ENCODE assay signal across 29 cellular contexts in genomic region chr4:15851969-15852368, GRCh38.
"Had no signal": no experiment of that assay in that cellular context is flagged by ENCODE, and none has a peak within 500 bp of the region (broad histone marks: within the 10 kb centered on the region; RNA-seq: fewer than 3 reads in every experiment).

No MANE protein-coding gene starts in this region.

- H3K9me3 Mint-ChIP-seq: effector memory CD8-positive, alpha-beta T cell; naive B cell; natural killer cell treated with Interleukin-12 subunit alpha and Interleukin-12 subunit beta and Interleukin-15 and Interleukin-18, amount 100 ng/mL, for 72 hours; neural crest cell; stimulated activated naive CD8-positive, alpha-beta T cell treated with anti-CD3 and anti-CD28 coated beads, Interleukin-15, amount 100 ng/mL, for 72 hours had no signal

- H3K4me3 Mint-ChIP-seq: effector memory CD8-positive, alpha-beta T cell; immature natural killer cell; mesothelial cell of epicardium; naive B cell; natural killer cell treated with Interleukin-12 subunit alpha and Interleukin-12 subunit beta and Interleukin-15 and Interleukin-18, amount 100 ng/mL, for 72 hours; neural crest cell; stimulated activated naive CD8-positive, alpha-beta T cell treated with anti-CD3 and anti-CD28 coated beads, Interleukin-15, amount 100 ng/mL, for 72 hours had no signal

- H3K36me3 Mint-ChIP-seq: mesothelial cell of epicardium had no signal

- H3K27me3 Mint-ChIP-seq: naive B cell; natural killer cell treated with Interleukin-12 subunit alpha and Interleukin-12 subunit beta and Interleukin-15 and Interleukin-18, amount 100 ng/mL, for 72 hours; stimulated activated naive CD8-positive, alpha-beta T cell treated with anti-CD3 and anti-CD28 coated beads, Interleukin-15, amount 100 ng/mL, for 72 hours had no signal

- H3K27me3 ChIP-seq: foreskin keratinocyte, neutrophil, pancreas, right lobe of liver, tibial nerve, upper lobe of left lung had no signal

- DNase-seq: cerebellar nuclear complex; cortex of kidney; effector memory CD8-positive, alpha-beta T cell; foreskin keratinocyte; hypothalamus; immature natural killer cell; islet precursor cell; left ventricle myocardium superior; mesenchymal stem cell; mucosa of descending colon; naive B cell; pancreas; right lobe of liver; small intestine; stimulated activated CD4-positive, alpha-beta T cell treated with anti-CD3 and anti-CD28 coated beads, Interleukin-12 subunit alpha, Interleukin-12 subunit beta, amount 100 ng/mL, for 4 hours; stimulated activated CD4-positive, alpha-beta T cell treated with anti-CD3 and anti-CD28 coated beads, Interleukin-1b, Interleukin-23, amount 100 ng/mL, for 48 hours; stimulated activated CD4-positive, alpha-beta T cell treated with anti-CD3 and anti-CD28 coated beads, Interleukin-4, amount 100 ng/mL, for 1 hour; stimulated activated CD8-positive, alpha-beta memory T cell treated with anti-CD3 and anti-CD28 coated beads, Interleukin-4, amount 100 ng/mL, for 48 hours; stimulated activated naive CD4-positive, alpha-beta T cell; stimulated activated naive CD8-positive, alpha-beta T cell treated with anti-CD3 and anti-CD28 coated beads, Interleukin-15, amount 100 ng/mL, for 72 hours; upper lobe of left lung had no signal

- H3K4me1 Mint-ChIP-seq: immature natural killer cell, naive B cell, neural crest cell had no signal

- ATAC-seq: effector memory CD8-positive, alpha-beta T cell; foreskin keratinocyte; left ventricle myocardium superior; mucosa of descending colon; natural killer cell treated with Interleukin-12 subunit alpha and Interleukin-12 subunit beta and Interleukin-15 and Interleukin-18, amount 100 ng/mL, for 72 hours; pancreas; right lobe of liver; stimulated activated naive CD8-positive, alpha-beta T cell treated with anti-CD3 and anti-CD28 coated beads, Interleukin-15, amount 100 ng/mL, for 72 hours had no signal

- H3K27ac ChIP-seq: foreskin keratinocyte, neutrophil, pancreas, right lobe of liver, tibial nerve, upper lobe of left lung had no signal

- H3K36me3 ChIP-seq: pancreas, right lobe of liver, tibial nerve, upper lobe of left lung had no signal

- FAIRE-seq: endometrium, pancreas, small intestine, urothelium cell line had no signal

- H3K27ac Mint-ChIP-seq: effector memory CD8-positive, alpha-beta T cell; mesothelial cell of epicardium had no signal

- H3K4me3 ChIP-seq: lung, mucosa of descending colon, pancreas, right lobe of liver, tibial nerve, upper lobe of left lung had no signal

- H3K4me1 ChIP-seq: pancreas, right lobe of liver, tibial nerve, upper lobe of left lung had no signal

- H3K9me3 ChIP-seq: mucosa of descending colon, neutrophil, pancreas, right lobe of liver, tibial nerve, upper lobe of left lung had no signal
